13 cellular contexts compared by ENCODE assay signal in the genomic region with DNA sequence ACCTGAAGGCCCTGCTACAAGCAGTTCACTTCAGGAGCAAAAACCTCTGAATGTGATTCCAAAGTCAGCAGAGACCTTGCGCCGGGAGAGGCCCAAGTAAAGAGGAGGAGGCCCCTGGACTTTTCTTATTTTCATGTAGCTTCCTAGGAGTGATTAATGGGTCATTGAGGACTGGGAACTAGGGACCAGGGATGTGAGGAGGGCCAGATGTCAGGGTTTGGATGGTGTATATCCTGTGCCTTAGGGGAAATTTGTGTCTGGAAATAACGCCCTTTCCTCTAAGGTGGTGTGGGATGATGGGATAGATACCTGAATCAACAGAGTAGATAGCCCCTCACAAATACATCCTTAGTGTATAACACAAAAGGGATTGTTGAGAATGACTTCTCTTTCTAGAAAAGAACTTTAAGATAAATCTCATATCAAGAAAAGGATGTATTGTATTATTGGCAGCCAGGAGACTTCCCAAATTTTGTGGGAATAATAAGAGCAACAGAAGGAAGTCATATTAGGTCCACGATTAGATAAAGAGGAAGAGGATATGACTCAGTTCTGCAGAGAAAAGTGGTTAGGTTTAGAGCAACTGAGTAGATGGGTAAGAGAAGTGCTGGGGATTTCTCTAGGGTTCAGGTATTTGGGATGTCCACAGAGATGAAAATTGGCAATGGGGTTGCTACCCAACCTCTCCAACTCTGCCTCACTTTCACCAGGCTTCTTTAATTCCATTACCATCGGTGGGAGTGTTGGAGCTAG. TPM values are rescaled to one million over a fixed set of nuclear protein-coding genes. Genes with fewer than 3 reads are reported as not detected.
DNase-seq lines count a peak whose midpoint lies in the region; ATAC-seq and TF ChIP-seq lines count a peak whose summit lies in the region.
"Had no signal": no experiment of that assay in that cellular context is flagged by ENCODE, and none has a peak within 500 bp of the region (broad histone marks: within the 10 kb centered on the region; RNA-seq: fewer than 3 reads in every experiment).

No MANE protein-coding gene starts in this region.

- no peak overlapping the region for H3K4me2 ChIP-seq in neuronal stem cell (ENCODE audit: insufficient read depth, low read length, poor library complexity, severe bottlenecking)

- H4K91ac ChIP-seq in neuronal stem cell (ENCODE audit: low read depth, low read length, poor library complexity): no peak overlapping the region

- no peaks in the 10 kb centered on the region for H3K9me3 Mint-ChIP-seq in activated naive CD4-positive, alpha-beta T cell treated with anti-CD3 and anti-CD28 coated beads, Interleukin-2, amount 10 ng/mL, durations not matched to agents 7 days and 5 days

- H3K9ac ChIP-seq in neuronal stem cell (ENCODE audit: low read depth, low read length, poor library complexity): no peak overlapping the region

- no peak overlapping the region for H2BK5ac ChIP-seq in neuronal stem cell (ENCODE audit: low read length)

- H2BK120ac ChIP-seq in neuronal stem cell (ENCODE audit: low read depth, low read length): no peak overlapping the region

- no peaks in the 10 kb centered on the region for H3K9me3 ChIP-seq in WERI-Rb-1 (ENCODE audit: severe bottlenecking)
- no peaks in the 10 kb centered on the region for H3K9me3 ChIP-seq in upper lobe of right lung
- no peaks in the 10 kb centered on the region for H3K9me3 ChIP-seq in neuronal stem cell (replicated peaks in 1 of 2; ENCODE audit: control insufficient read depth in 2 of 2, insufficient read depth in 1 of 2, low read depth in 1 of 2, low read length in 2 of 2)
- H3K9me3 ChIP-seq in body of pancreas: no peaks in the 10 kb centered on the region

- no peak overlapping the region for H2BK12ac ChIP-seq in neuronal stem cell (ENCODE audit: low read length)

- intact Hi-C loops in left cardiac atrium (cut with DNase I) (loop anchor here in 1 of 2 donors (10.0 kb wide), 1 partner anchor 62 kb away; a partner anchor contains a TSS), upper lobe of right lung (cut with DNase I) (no loop called here), body of pancreas (cut with DNase I) (no loop called here)

- no peaks in the 10 kb centered on the region for H3K79me1 ChIP-seq in neuronal stem cell (ENCODE audit: low read depth, low read length)

- TF ChIP-seq POLR2A in body of pancreas (IDR thresholded peaks at IDR 0.05): no peak

- H2AFZ ChIP-seq in neuronal stem cell (ENCODE audit: low read length): no peak overlapping the region

- no peak overlapping the region for H3K4ac ChIP-seq in neuronal stem cell (ENCODE audit: low read length)

- peaks cover 18% of the 10 kb centered on the region for H3K4me1 Mint-ChIP-seq in activated naive CD4-positive, alpha-beta T cell treated with anti-CD3 and anti-CD28 coated beads, Interleukin-2, amount 10 ng/mL, durations not matched to agents 7 days and 5 days

- no peak overlapping the region for H4K8ac ChIP-seq in neuronal stem cell (ENCODE audit: low read depth, low read length)

- H3K36me3 Mint-ChIP-seq in activated naive CD4-positive, alpha-beta T cell treated with anti-CD3 and anti-CD28 coated beads, Interleukin-2, amount 10 ng/mL, durations not matched to agents 7 days and 5 days: peaks cover 54% of the 10 kb centered on the region

- no peak overlapping the region; the same call in 1 of the 2 replicates for H3K4me3 ChIP-seq in WERI-Rb-1 (ENCODE audit: low read depth, low read length)
- no peak overlapping the region for H3K4me3 ChIP-seq in upper lobe of right lung
- no peak overlapping the region for H3K4me3 ChIP-seq in neuronal stem cell (ENCODE audit: low read length in 2 of 2)
- H3K4me3 ChIP-seq in body of pancreas: no peak overlapping the region

- CTCF ChIA-PET in activated naive CD4-positive, alpha-beta T cell treated with anti-CD3 and anti-CD28 coated beads, Interleukin-2, amount 10 ng/mL, durations not matched to agents 7 days and 5 days (lab: Charles Lee): no interaction called here

- H3K14ac ChIP-seq in neuronal stem cell (ENCODE audit: low read length): no peak overlapping the region

- H3K18ac ChIP-seq in neuronal stem cell (ENCODE audit: low read length): no peak overlapping the region

- no peak overlapping the region for H3K4me3 Mint-ChIP-seq in activated naive CD4-positive, alpha-beta T cell treated with anti-CD3 and anti-CD28 coated beads, Interleukin-2, amount 10 ng/mL, durations not matched to agents 7 days and 5 days

- H3K36me3 ChIP-seq in WERI-Rb-1 (peaks cover 24% of the 10 kb centered on the region), upper lobe of right lung (peaks cover 23% of the 10 kb centered on the region), neuronal stem cell (replicated peaks in 1 of 2; ENCODE audit: control insufficient read depth in 2 of 2, insufficient read depth in 2 of 2, low read length in 2 of 2) (peaks cover 8 to 73% of the 10 kb centered on the region in 2 donors), body of pancreas (replicated peaks in 1 of 2; ENCODE audit: insufficient read depth in 1 of 2, low read depth in 2 of 2) (peaks cover 0 to 3% of the 10 kb centered on the region in 2 donors)

- TF ChIP-seq CTCF in WERI-Rb-1 (IDR thresholded peaks at IDR 0.05; ENCODE audit: low read depth, low read length) (no peak), upper lobe of right lung (IDR thresholded peaks at IDR 0.05) (no peak), body of pancreas (IDR thresholded peaks at IDR 0.05) (no peak)

- WGBS in neuronal stem cell (ENCODE audit: extremely low coverage in 2 of 2, insufficient read length in 2 of 2, insufficient replicate concordance in 1 of 2), 2 donors: no CpG with 5 or more reads among the region's 5 CpGs
- 85 to 88% methylated on average over 4 to 5 of the region's 5 CpGs for WGBS in body of pancreas, 2 donors

- DNase-seq in activated naive CD4-positive, alpha-beta T cell treated with anti-CD3 and anti-CD28 coated beads, Interleukin-2, amount 10 ng/mL, durations not matched to agents 7 days and 5 days: no peak
- DNase-seq in activated naive CD4-positive, alpha-beta T cell treated with Interleukin-2 at 50 U/mL for 16 hours: no peak
- no peak for DNase-seq in WERI-Rb-1
- no peak for DNase-seq in left cardiac atrium
- no peak for DNase-seq in upper lobe of right lung
- no peak for DNase-seq in NCI-H1930 (lab: John Stamatoyannopoulos, UW)
- no peak for DNase-seq in neuronal stem cell (ENCODE audit: low spot score)
- DNase-seq in body of pancreas: no peak
- DNase-seq: activated CD4-positive, alpha-beta T cell treated with anti-CD3 and anti-CD28 coated beads for 4 hours; DMS79 treated with DMSO at 0.1 percent for 48 hours; retina; SIG-M5; trophoblast cell had no signal

- no peaks in the 10 kb centered on the region for H3K27me3 Mint-ChIP-seq in activated naive CD4-positive, alpha-beta T cell treated with anti-CD3 and anti-CD28 coated beads, Interleukin-2, amount 10 ng/mL, durations not matched to agents 7 days and 5 days

- H3K4me1 ChIP-seq in upper lobe of right lung (no peaks in the 10 kb centered on the region), neuronal stem cell (ENCODE audit: control insufficient read depth in 2 of 2, insufficient read depth in 1 of 2, low read depth in 1 of 2, low read length in 2 of 2) (no peaks in the 10 kb centered on the region), body of pancreas (no peaks in the 10 kb centered on the region)

- peaks cover 7% of the 10 kb centered on the region for H3K27me3 ChIP-seq in WERI-Rb-1 (ENCODE audit: insufficient read depth, low read depth, severe bottlenecking)
- no peaks in the 10 kb centered on the region for H3K27me3 ChIP-seq in upper lobe of right lung
- no peaks in the 10 kb centered on the region for H3K27me3 ChIP-seq in neuronal stem cell (ENCODE audit: control insufficient read depth in 3 of 3, insufficient read depth in 3 of 3, low read depth in 1 of 3, low read length in 3 of 3)
- H3K27me3 ChIP-seq in body of pancreas: no peaks in the 10 kb centered on the region

- H2BK15ac ChIP-seq in neuronal stem cell (ENCODE audit: low read length): no peak overlapping the region

- H3K27ac Mint-ChIP-seq in activated naive CD4-positive, alpha-beta T cell treated with anti-CD3 and anti-CD28 coated beads, Interleukin-2, amount 10 ng/mL, durations not matched to agents 7 days and 5 days: peak overlapping the region; percentile 65

- no peak overlapping the region for H2AK5ac ChIP-seq in neuronal stem cell (ENCODE audit: low read depth, low read length)

- H3K27ac ChIP-seq in WERI-Rb-1 (peak overlapping the region; percentile 74), upper lobe of right lung (no peak overlapping the region), neuronal stem cell (replicated peaks; ENCODE audit: low read length) (no peak overlapping the region), body of pancreas (no peak overlapping the region)

- ATAC-seq in left cardiac atrium: peak; percentile 10 to 38
- ATAC-seq in upper lobe of right lung: peak; percentile 33
- no peak for ATAC-seq in body of pancreas

- H3K23ac ChIP-seq in neuronal stem cell (ENCODE audit: low read depth, low read length, poor library complexity): no peak overlapping the region

RNA-seq across cellular contexts. Expression of a gene that starts 1.1 kb away (rescaled TPM):
- total RNA-seq in left cardiac atrium (100 to 1,000 TPM in 1 of 2 donors, 10 to 100 TPM in 1; 90.5 to 115 TPM), upper lobe of right lung (0.38 TPM), body of pancreas (1 to 10 TPM in 1 of 2 donors, not detected in 1; 6.9 TPM)
- 0.68 TPM for polyA plus RNA-seq in neuronal stem cell (2013, experiment 1 of 2)
- polyA plus RNA-seq in neuronal stem cell (2013, experiment 2 of 2): 0.96 TPM

RNA-seq across cellular contexts. Expression of a gene that starts 19.2 kb away (rescaled TPM):
- total RNA-seq in left cardiac atrium (100 to 1,000 TPM in 1 of 2 donors, 10 to 100 TPM in 1; 99.7 to 130 TPM), upper lobe of right lung (208 TPM), body of pancreas (100 to 1,000 TPM; 132 to 176 TPM)
- polyA plus RNA-seq in neuronal stem cell (2013, experiment 1 of 2): 762 TPM
- 761 TPM for polyA plus RNA-seq in neuronal stem cell (2013, experiment 2 of 2)

RNA-seq across cellular contexts. Expression of a gene that starts 48.7 kb away (rescaled TPM):
- total RNA-seq in left cardiac atrium: 10 to 100 TPM; 11.9 to 13.6 TPM
- total RNA-seq in upper lobe of right lung: 24.9 TPM
- 55.3 TPM for polyA plus RNA-seq in neuronal stem cell (2013, experiment 1 of 2)
- polyA plus RNA-seq in neuronal stem cell (2013, experiment 2 of 2): 52.4 TPM
- 10 to 100 TPM in 1 of 2 donors, 1 to 10 TPM in 1; 8.8 to 10.2 TPM for total RNA-seq in body of pancreas

Comparison
In these comparisons a context has a peak if more than half of its experiments do, and no peak if none do; other contexts are left out.
1. RNA of a gene that starts 1.1 kb away (total RNA-seq): 90.5 to 115 TPM in left cardiac atrium; 6.9 TPM in body of pancreas and 0.38 TPM in upper lobe of right lung (single experiment); every median in the first group is over 10 times any median in the second.